ENCODE assay signal across 8 cellular contexts in genomic region chr2:71082402-71083252, GRCh38. TPM values are rescaled to one million over a fixed set of nuclear protein-coding genes. Genes with fewer than 3 reads are reported as not detected.
A peak's percentile ranks its signal among the peaks of the same experiment; 100 is the strongest.
DNase-seq lines count a peak whose midpoint lies in the region; ATAC-seq and TF ChIP-seq lines count a peak whose summit lies in the region.
"Had no signal": no experiment of that assay in that cellular context is flagged by ENCODE, and none has a peak within 500 bp of the region (broad histone marks: within the 10 kb centered on the region; RNA-seq: fewer than 3 reads in every experiment).

No MANE protein-coding gene starts in this region.

- TF ChIP-seq POLR2A in vagina (IDR thresholded peaks at IDR 0.05) (no peak), body of pancreas (IDR thresholded peaks at IDR 0.05) (no peak)

- peaks cover 0 to 18% of the 10 kb centered on the region in 2 donors for H3K36me3 ChIP-seq in vagina
- H3K36me3 ChIP-seq in body of pancreas (replicated peaks in 1 of 2; ENCODE audit: insufficient read depth in 1 of 2, low read depth in 2 of 2) = peaks cover 0 to 9% of the 10 kb centered on the region in 2 donors

- H3K4me1 ChIP-seq in vagina = peaks cover 11% of the 10 kb centered on the region
- H3K4me1 ChIP-seq in body of pancreas = peaks cover 7% of the 10 kb centered on the region

- WGBS in body of pancreas, 2 donors = 71 to 78% methylated on average over 5 of the region's 5 CpGs

- no peak overlapping the region for H3K4me3 ChIP-seq in vagina
- H3K4me3 ChIP-seq in body of pancreas = no peak overlapping the region
- H3K4me3 ChIP-seq: cardiac muscle cell had no signal

- intact Hi-C loops in vagina (cut with DNase I) (no loop called here), body of pancreas (cut with DNase I) (no loop called here)

- TF ChIP-seq CTCF in vagina (IDR thresholded peaks at IDR 0.05) (no peak), body of pancreas (IDR thresholded peaks at IDR 0.05) (no peak)

- H3K27ac ChIP-seq in vagina (no peak overlapping the region), body of pancreas (no peak overlapping the region)
- H3K27ac ChIP-seq: cardiac muscle cell had no signal

- peak; percentile 34 for DNase-seq in activated CD8-positive, alpha-beta memory T cell treated with anti-CD3 and anti-CD28 coated beads, Interleukin-2, amount 50 U/mL, for 4 hours
- peak in 2 of 3 experiments; percentile 34 to 64 for DNase-seq in stimulated activated CD4-positive, alpha-beta T cell treated with anti-CD3 and anti-CD28 coated beads, TNF-alpha, amount 100 ng/mL, for 24 hours (ENCODE audit: low read depth in 3 of 3)
- no peak for DNase-seq in vagina (ENCODE audit: extremely low spot score in 2 of 2)
- DNase-seq in body of pancreas = no peak

- H3K27me3 ChIP-seq in vagina (no peaks in the 10 kb centered on the region), body of pancreas (no peaks in the 10 kb centered on the region)
- H3K27me3 ChIP-seq: cardiac muscle cell had no signal

- ATAC-seq in GM19395 (IDR thresholded peaks at IDR 0.05; ENCODE audit: unreplicated experiment) = peak; percentile 67
- ATAC-seq in HG03103 (IDR thresholded peaks at IDR 0.05; ENCODE audit: low read depth, unreplicated experiment) = peak; percentile 60
- no peak for ATAC-seq in HG02623 (IDR thresholded peaks at IDR 0.05; ENCODE audit: unreplicated experiment)
- no peak for ATAC-seq in body of pancreas

- H3K9me3 ChIP-seq in vagina = no peaks in the 10 kb centered on the region
- no peaks in the 10 kb centered on the region for H3K9me3 ChIP-seq in body of pancreas

RNA-seq across cellular contexts. Expression of gene NAGK, which starts 14.2 kb away (rescaled TPM):
- total RNA-seq in vagina = 110 TPM
- total RNA-seq in body of pancreas = 10 to 100 TPM; 57.1 to 62.0 TPM

RNA-seq across cellular contexts. Expression of gene MCEE, which starts 47.4 kb away (rescaled TPM):
- total RNA-seq in vagina = 12.8 TPM
- 10 to 100 TPM; 10.1 to 24.7 TPM for total RNA-seq in body of pancreas

RNA-seq across cellular contexts. Expression of gene MPHOSPH10, which starts 47.8 kb away (rescaled TPM):
- total RNA-seq in vagina = 21.6 TPM
- total RNA-seq in body of pancreas = 10 to 100 TPM; 15.0 to 19.1 TPM

Comparison
In these comparisons a context has a peak if more than half of its experiments do, and no peak if none do; other contexts are left out.
1. ATAC-seq: peak in GM19395 (single experiment) and HG03103 (single experiment); none in HG02623 (single experiment) and body of pancreas (single experiment).
2. DNase-seq: peak in activated CD8-positive, alpha-beta memory T cell treated with anti-CD3 and anti-CD28 coated beads, Interleukin-2, amount 50 U/mL, for 4 hours (single experiment) and stimulated activated CD4-positive, alpha-beta T cell treated with anti-CD3 and anti-CD28 coated beads, TNF-alpha, amount 100 ng/mL, for 24 hours (2 of 3); none in vagina (0 of 2) and body of pancreas (0 of 4).